27 cellular contexts compared by ENCODE assay signal in the genomic region with DNA sequence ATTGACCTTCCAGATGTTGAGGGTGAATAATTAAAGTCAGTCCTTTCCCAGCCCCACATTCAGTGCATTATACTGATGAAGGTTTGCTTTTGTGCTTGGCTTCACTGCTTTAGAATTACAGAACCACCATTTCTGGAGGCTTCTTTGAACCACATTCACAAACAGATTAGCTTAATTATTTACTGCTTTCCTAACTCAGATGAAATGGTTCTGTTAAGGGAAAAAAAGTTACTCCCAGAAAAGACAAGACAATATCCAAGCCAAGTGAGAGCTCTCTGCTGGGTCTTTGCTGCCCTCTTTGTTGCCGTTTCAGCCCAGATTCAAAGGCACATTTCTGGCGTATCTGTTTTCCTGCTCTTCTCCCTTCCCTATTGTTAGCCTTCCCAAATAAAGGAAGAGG.
"Had no signal": no experiment of that assay in that cellular context is flagged by ENCODE, and none has a peak within 500 bp of the region (broad histone marks: within the 10 kb centered on the region; RNA-seq: fewer than 3 reads in every experiment).

No MANE protein-coding gene starts in this region.

- H3K4me3 Mint-ChIP-seq: activated CD4-positive, alpha-beta memory T cell treated with anti-CD3 and anti-CD28 coated beads, Interleukin-2, amount 10 ng/mL, durations not matched to agents 7 days and 5 days; activated CD4-positive, alpha-beta T cell treated with anti-CD3 and anti-CD28 coated beads for 36 hours; activated naive CD4-positive, alpha-beta T cell treated with anti-CD3 and anti-CD28 coated beads, Interleukin-2, amount 10 ng/mL, durations not matched to agents 7 days and 5 days; activated naive CD8-positive, alpha-beta T cell treated with anti-CD3 and anti-CD28 coated beads for 36 hours; activated T-cell treated with anti-CD3 and anti-CD28 coated beads, Interleukin-2, amount 50 U/mL, for 72 hours had no signal

- H3K4me2 ChIP-seq: KMS-11, SK-N-SH had no signal

- H3K4me1 Mint-ChIP-seq: activated CD4-positive, alpha-beta T cell treated with anti-CD3 and anti-CD28 coated beads for 36 hours; activated naive CD8-positive, alpha-beta T cell treated with anti-CD3 and anti-CD28 coated beads for 36 hours had no signal

- H3K27me3 Mint-ChIP-seq: activated CD4-positive, alpha-beta memory T cell treated with anti-CD3 and anti-CD28 coated beads, Interleukin-2, amount 10 ng/mL, durations not matched to agents 7 days and 5 days; activated CD4-positive, alpha-beta T cell treated with anti-CD3 and anti-CD28 coated beads for 36 hours; activated naive CD4-positive, alpha-beta T cell treated with anti-CD3 and anti-CD28 coated beads, Interleukin-2, amount 10 ng/mL, durations not matched to agents 7 days and 5 days; activated naive CD8-positive, alpha-beta T cell treated with anti-CD3 and anti-CD28 coated beads for 36 hours had no signal

- H3K36me3 ChIP-seq: brain microvascular endothelial cell, cardiac muscle cell, SJCRH30 had no signal

- H3K27ac Mint-ChIP-seq: activated CD4-positive, alpha-beta memory T cell treated with anti-CD3 and anti-CD28 coated beads, Interleukin-2, amount 10 ng/mL, durations not matched to agents 7 days and 5 days; activated CD4-positive, alpha-beta T cell treated with anti-CD3 and anti-CD28 coated beads for 36 hours; activated naive CD8-positive, alpha-beta T cell treated with anti-CD3 and anti-CD28 coated beads for 36 hours; activated T-cell treated with anti-CD3 and anti-CD28 coated beads, Interleukin-2, amount 50 U/mL, for 72 hours; activated T-helper 2 cell treated with anti-CD3 and anti-CD28 coated beads, Interferon-gamma antibody, Interleukin-2, Interleukin-4, amounts not matched to agents 10 μg/mL and 5 μg/mL and 100 μg/mL, durations not matched to agents 14 hours and 24 hours and 36 hours had no signal

- DNase-seq: activated CD4-positive, alpha-beta memory T cell treated with anti-CD3 and anti-CD28 coated beads, Interleukin-2, amount 10 ng/mL, durations not matched to agents 7 days and 5 days; activated CD4-positive, alpha-beta T cell treated with anti-CD3 and anti-CD28 coated beads for 36 hours; activated CD4-positive, alpha-beta T cell treated with anti-CD3 and anti-CD28 coated beads, Interleukin-2, amount 50 U/mL, for 1 hour; activated gamma-delta T cell treated with Interleukin-2 at 50 U/mL for 16 hours; activated naive CD4-positive, alpha-beta T cell treated with anti-CD3 and anti-CD28 coated beads, Interleukin-2, amount 10 ng/mL, durations not matched to agents 7 days and 5 days; activated naive CD8-positive, alpha-beta T cell treated with anti-CD3 and anti-CD28 coated beads for 36 hours; activated T-cell treated with anti-CD3 and anti-CD28 coated beads for 4 hours; activated T-cell treated with anti-CD3 and anti-CD28 coated beads, Interleukin-2, amount 50 U/mL, for 72 hours; brain microvascular endothelial cell; NCI-H1092; NCI-H1417; NCI-H1930; NCI-H2171 treated with DMSO at 0.1 percent for 48 hours; NCI-H226; NCI-H526 treated with DMSO at 0.1 percent for 48 hours; NK-92 treated with Interleukin-12 subunit alpha and Interleukin-12 subunit beta, amount 100 ng/mL, for 24 hours; OCI-M1; Right ventricle myocardium superior; SJCRH30; SK-N-SH; T-helper 1 cell had no signal

- H3K27me3 ChIP-seq: brain microvascular endothelial cell, cardiac muscle cell, SJCRH30 had no signal

- H3K27ac ChIP-seq: brain microvascular endothelial cell, cardiac muscle cell, KMS-11, RWPE1, SJCRH30, VCaP had no signal

- H3K9me3 Mint-ChIP-seq: activated naive CD8-positive, alpha-beta T cell treated with anti-CD3 and anti-CD28 coated beads for 36 hours; activated T-cell treated with anti-CD3 and anti-CD28 coated beads, Interleukin-2, amount 50 U/mL, for 72 hours had no signal

- H3K4me1 ChIP-seq: SJCRH30 had no signal

- H3K4me3 ChIP-seq: cardiac muscle cell, SJCRH30 had no signal

- H3K9ac ChIP-seq: KMS-11, SK-N-SH had no signal

- ATAC-seq: activated CD4-positive, alpha-beta T cell treated with anti-CD3 and anti-CD28 coated beads for 36 hours; activated T-cell treated with anti-CD3 and anti-CD28 coated beads, Interleukin-2, amount 50 U/mL, for 72 hours; Panc1 had no signal

- H3K36me3 Mint-ChIP-seq: activated naive CD8-positive, alpha-beta T cell treated with anti-CD3 and anti-CD28 coated beads for 36 hours had no signal

- H3K9me3 ChIP-seq: SJCRH30, SK-N-SH had no signal
